ENCODE assay signal across 9 cellular contexts in the genomic region with DNA sequence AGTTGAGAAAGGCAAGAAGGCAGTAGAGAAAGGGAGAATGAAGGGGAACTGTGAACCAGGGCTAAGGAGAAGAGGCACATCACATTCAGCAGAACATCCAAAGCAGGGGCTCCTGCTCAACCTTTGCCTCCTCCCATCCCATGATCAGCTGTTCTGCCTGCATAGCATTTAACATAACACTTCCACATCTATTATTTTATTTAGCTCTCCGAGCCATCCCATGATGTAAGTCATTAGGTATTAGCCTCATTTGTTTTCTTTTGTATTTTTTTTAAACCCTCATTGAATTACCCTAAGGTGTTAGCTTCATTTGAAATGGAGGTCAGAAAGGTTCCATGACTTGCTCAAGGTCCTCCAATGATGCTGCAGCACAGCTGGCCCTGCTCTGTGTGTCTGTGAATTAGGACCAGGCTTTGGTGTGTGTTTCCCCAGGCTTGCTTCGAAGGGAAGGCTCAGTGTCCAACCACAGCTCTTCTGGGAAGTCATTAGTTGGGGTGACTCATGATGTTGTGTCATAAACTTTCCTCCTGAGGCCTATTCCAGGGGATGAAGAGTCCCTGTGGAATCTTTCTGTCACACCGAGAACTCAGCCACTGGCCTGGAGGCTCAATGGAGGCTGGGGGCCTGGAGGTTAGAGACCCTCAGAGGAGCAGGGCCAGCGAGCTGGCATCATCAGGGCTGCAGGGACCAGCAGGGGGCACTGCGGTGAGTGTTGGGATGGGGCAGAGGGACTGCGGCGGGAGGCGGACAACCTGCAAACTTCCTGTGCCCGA. TPM values are rescaled to one million over a fixed set of nuclear protein-coding genes. Genes with fewer than 3 reads are reported as not detected.
DNase-seq lines count a peak whose midpoint lies in the region; ATAC-seq, FAIRE-seq and TF ChIP-seq lines count a peak whose summit lies in the region.
"Had no signal": no experiment of that assay in that cellular context is flagged by ENCODE, and none has a peak within 500 bp of the region (broad histone marks: within the 10 kb centered on the region; RNA-seq: fewer than 3 reads in every experiment).

No MANE protein-coding gene starts in this region.

- H3K4me3 ChIP-seq in GM12865 (ENCODE audit: low read depth, low read length): no peak overlapping the region
- H3K4me3 ChIP-seq in endothelial cell of umbilical vein (replicated peaks in 1 of 3; ENCODE audit: insufficient read depth in 1 of 3, low read depth in 1 of 3, low read length in 3 of 3): no peak overlapping the region
- H3K4me3 ChIP-seq in skeletal muscle cell (ENCODE audit: low read depth, low read length): no peak overlapping the region

- no peak overlapping the region for H2AFZ ChIP-seq in endothelial cell of umbilical vein (ENCODE audit: low read depth, low read length)

- BruUV-seq in endothelial cell of umbilical vein (replicated peaks; lab: Mats Ljungman, UMichigan): no TSS peak

- CTCF ChIA-PET in endothelial cell of umbilical vein (lab: Charles Lee): interaction anchor here (0.7 to 3.3 kb wide), 13 partner anchors 9 to 120 kb away, joined by 3 to 28 read pairs (median 4); a partner anchor contains a TSS

- H3K4me1 ChIP-seq in endothelial cell of umbilical vein (ENCODE audit: control insufficient read depth, extremely low read depth, insufficient read depth, low read length): peaks cover 2% of the 10 kb centered on the region

- no peak overlapping the region for H3K27ac ChIP-seq in endothelial cell of umbilical vein (ENCODE audit: insufficient read depth, low read depth, low read length)

- intact Hi-C loops in endothelial cell of umbilical vein (cut with micrococcal nuclease): no loop called here

- H3K9me1 ChIP-seq in endothelial cell of umbilical vein (replicated peaks; ENCODE audit: control insufficient read depth, extremely low read depth, insufficient read depth, low read length): no peaks in the 10 kb centered on the region

- H3K27me3 ChIP-seq in endothelial cell of umbilical vein (ENCODE audit: control insufficient read depth in 2 of 2, insufficient read depth in 2 of 2, low read length in 2 of 2): peaks cover 13% of the 10 kb centered on the region in 2 experiments

- TF ChIP-seq CTCF in GM12865 (IDR thresholded peaks at IDR 0.05; ENCODE audit: insufficient read depth, low read depth, low read length, missing control alignments) (peak; percentile 52), endothelial cell of umbilical vein (IDR thresholded peaks at IDR 0.05; ENCODE audit: extremely low read depth in 1 of 2, insufficient read depth in 1 of 2, low read depth in 1 of 2, low read length in 2 of 2) (peak; percentile 16 to 26)

- no peak for ATAC-seq in GM19463 (IDR thresholded peaks at IDR 0.05; ENCODE audit: unreplicated experiment)
- no peak for ATAC-seq in GM18505 (IDR thresholded peaks at IDR 0.05; ENCODE audit: unreplicated experiment)

- peak; percentile 41 for DNase-seq in GM12865 (ENCODE audit: low read depth)
- peak; percentile 64 for DNase-seq in NOMO-1 treated with DMSO at 0.1 percent for 48 hours (lab: John Stamatoyannopoulos, UW; ENCODE audit: unreplicated experiment)
- peak; percentile 25 for DNase-seq in endothelial cell of umbilical vein (ENCODE audit: low read depth, low spot score)
- peak; percentile 77 for DNase-seq in skeletal muscle cell (ENCODE audit: low read depth)
- no peak for DNase-seq in stimulated activated CD4-positive, alpha-beta T cell treated with anti-CD3 and anti-CD28 coated beads, Interleukin-1b, Interleukin-23, amount 100 ng/mL, for 48 hours

- POLR2A ChIA-PET in endothelial cell of umbilical vein (lab: Charles Lee): no interaction called here

- TF ChIP-seq POLR2A in endothelial cell of umbilical vein (IDR thresholded peaks at IDR 0.05; ENCODE audit: low read depth, low read length): no peak
- TF ChIP-seq POLR2A in GM18505 (IDR thresholded peaks at IDR 0.05; ENCODE audit: borderline replicate concordance, extremely low read depth, insufficient read depth, insufficient read length): no peak

- no peaks in the 10 kb centered on the region for H3K36me3 ChIP-seq in endothelial cell of umbilical vein (ENCODE audit: control insufficient read depth in 2 of 2, extremely low read depth in 1 of 2, insufficient read depth in 2 of 2, low read length in 2 of 2)

- peak; percentile 77 for FAIRE-seq in endothelial cell of umbilical vein (lab: Jason Lieb, UNC)
- FAIRE-seq: islet of Langerhans had no signal

- H3K9ac ChIP-seq in endothelial cell of umbilical vein (replicated peaks; ENCODE audit: extremely low read depth, insufficient read depth, low read length): no peak overlapping the region

- no peaks in the 10 kb centered on the region for H4K20me1 ChIP-seq in endothelial cell of umbilical vein (replicated peaks; ENCODE audit: control insufficient read depth, extremely low read depth, insufficient read depth, low read length)

- no peaks in the 10 kb centered on the region for H3K9me3 ChIP-seq in endothelial cell of umbilical vein (replicated peaks; ENCODE audit: control insufficient read depth, insufficient read depth, low read length)

- dilution Hi-C loops in endothelial cell of umbilical vein (cut with MboI; ENCODE audit: extremely low pct_ligation_motif_present, low sequenced_read_pairs): no loop called here

- H3K4me2 ChIP-seq in endothelial cell of umbilical vein (ENCODE audit: insufficient read depth, low read length): no peak overlapping the region

- no peaks in the 10 kb centered on the region for H3K79me2 ChIP-seq in endothelial cell of umbilical vein (ENCODE audit: control insufficient read depth, insufficient read depth, low read length)

TF ChIP-seq in endothelial cell of umbilical vein, 7 proteins besides CTCF, POLR2A, EP300 and RAD21:
- TF ChIP-seq FOS (IDR thresholded peaks at IDR 0.05; ENCODE audit: borderline replicate concordance, insufficient read depth, low read length): peak; percentile 74
- TF ChIP-seq JUN (IDR thresholded peaks at IDR 0.05; ENCODE audit: borderline replicate concordance, insufficient read depth, insufficient read length, low read depth): peak; percentile 36
- no peak for TF ChIP-seq GATA2 (IDR thresholded peaks at IDR 0.05; ENCODE audit: insufficient read depth, insufficient read length, low read depth, low read length)

RNA-seq across cellular contexts. Expression of a gene that starts 16.5 kb away (rescaled TPM):
- total RNA-seq in endothelial cell of umbilical vein: not detected in 2 replicates
- not detected in 2 replicates for polyA plus RNA-seq in endothelial cell of umbilical vein
- not detected in 2 replicates for polyA plus RNA-seq in endothelial cell of umbilical vein (2011; cell fraction: cytosol; rRNA removed)
- polyA plus RNA-seq in endothelial cell of umbilical vein (2011; cell fraction: nucleus; rRNA removed): not detected in 2 replicates
- polyA plus RNA-seq in endothelial cell of umbilical vein (2012): not detected in 2 replicates
- not detected in 2 replicates for polyA minus RNA-seq in endothelial cell of umbilical vein
- not detected for polyA minus RNA-seq in endothelial cell of umbilical vein (2011; cell fraction: cytosol; rRNA and poly(A)+ RNA removed)
- not detected in 2 replicates for polyA minus RNA-seq in endothelial cell of umbilical vein (2011; cell fraction: nucleus; rRNA and poly(A)+ RNA removed)
- total RNA-seq: SK-MEL-5 had no signal

RNA-seq across cellular contexts. Expression of a gene that starts 34.1 kb away (rescaled TPM):
- total RNA-seq in endothelial cell of umbilical vein: 115 and 140 TPM in 2 replicates
- polyA plus RNA-seq in endothelial cell of umbilical vein: 48.5 and 63.5 TPM in 2 replicates
- polyA plus RNA-seq in endothelial cell of umbilical vein (2011; cell fraction: cytosol; rRNA removed): 108 and 109 TPM in 2 replicates
- 45.8 and 59.1 TPM in 2 replicates for polyA plus RNA-seq in endothelial cell of umbilical vein (2011; cell fraction: nucleus; rRNA removed)
- 187 and 200 TPM in 2 replicates for polyA plus RNA-seq in endothelial cell of umbilical vein (2012)
- polyA minus RNA-seq in endothelial cell of umbilical vein: 62.0 and 80.5 TPM in 2 replicates
- 145 TPM for polyA minus RNA-seq in endothelial cell of umbilical vein (2011; cell fraction: cytosol; rRNA and poly(A)+ RNA removed)
- polyA minus RNA-seq in endothelial cell of umbilical vein (2011; cell fraction: nucleus; rRNA and poly(A)+ RNA removed): 32.3 and 60.3 TPM in 2 replicates
